ENCODE assay signal across 8 cellular contexts in genomic region chr17:77476920-77477805, GRCh38.
DNase-seq lines count a peak whose midpoint lies in the region; ATAC-seq, FAIRE-seq and TF ChIP-seq lines count a peak whose summit lies in the region.

No MANE protein-coding gene starts in this region.

- no peak overlapping the region for H2AFZ ChIP-seq in H1 (ENCODE audit: low read length)

- no peak overlapping the region; a peak in 1 of 7 replicates for H3K9ac ChIP-seq in H1 (replicated peaks in 1 of 4; ENCODE audit: extremely low read depth in 1 of 4, low read depth in 3 of 4, low read length in 3 of 4)
- H3K9ac ChIP-seq in muscle layer of colon (ENCODE audit: low read length) = peak overlapping the region; percentile 34

- intact Hi-C loops in aorta (cut with DNase I) = loop anchor here (5.0 kb wide), 2 partner anchors 45 to 50 kb away; no protein-coding TSS in a partner anchor

- H2BK120ac ChIP-seq in H1 (replicated peaks; ENCODE audit: low read depth, low read length) = no peak overlapping the region

- no peak overlapping the region for H4K91ac ChIP-seq in H1 (replicated peaks; ENCODE audit: insufficient read length, low read length)

- H3K4me2 ChIP-seq in H1 (ENCODE audit: insufficient read depth in 1 of 2, low read depth in 2 of 2, low read length in 2 of 2) = no peak overlapping the region

- H4K5ac ChIP-seq in H1 (ENCODE audit: insufficient read length, low read depth, low read length) = no peak overlapping the region

- POLR2A ChIA-PET in H1 (lab: Charles Lee; ENCODE audit: partially characterized antibody) = no interaction called here

- TF ChIP-seq RAD21 in H1 (IDR thresholded peaks at IDR 0.05 in 1 of 2, conservative IDR thresholded peaks at IDR 0.05 in 1 of 2; ENCODE audit: low read depth in 2 of 2, low read length in 2 of 2) = no peak

- H2BK5ac ChIP-seq in H1 (ENCODE audit: low read depth, low read length) = peak overlapping the region; percentile 85

- H3K4ac ChIP-seq in H1 (replicated peaks; ENCODE audit: insufficient read length, low read depth, low read length) = no peak overlapping the region

- H3K9me3 ChIP-seq in SJSA1 (replicated peaks) (no peaks in the 10 kb centered on the region), H1 (ENCODE audit: insufficient read depth in 2 of 2, low read depth in 1 of 2, low read length in 1 of 2) (no peaks in the 10 kb centered on the region), muscle layer of colon (ENCODE audit: low read length) (no peaks in the 10 kb centered on the region), aorta (ENCODE audit: control insufficient read depth, low read length) (no peaks in the 10 kb centered on the region)

- no peak overlapping the region for H3K56ac ChIP-seq in H1 (replicated peaks; ENCODE audit: insufficient read length, low read depth, low read length)

- no peak overlapping the region; the same call in 1 of the 2 replicates for H2AK5ac ChIP-seq in H1 (ENCODE audit: low read depth, low read length)

- H3K4me3 ChIP-seq in SJSA1 (no peak overlapping the region), H1 (ENCODE audit: extremely low read depth in 1 of 4, insufficient read depth in 2 of 4, low read depth in 3 of 4, low read length in 4 of 4) (no peak overlapping the region), muscle layer of colon (ENCODE audit: low read depth in 1 of 2, low read length in 2 of 2) (peak overlapping the region in 1 of 2 donors; percentile 39), aorta (ENCODE audit: low read length in 2 of 2) (no peak overlapping the region)

- H3K23ac ChIP-seq in H1 (ENCODE audit: insufficient read length) = no peak overlapping the region

- peaks cover 26% of the 10 kb centered on the region for H3K79me1 ChIP-seq in H1 (ENCODE audit: low read depth, low read length)

- H3K23me2 ChIP-seq in H1 (ENCODE audit: low read depth, low read length) = no peaks in the 10 kb centered on the region; the same call in 1 of the 2 replicates

- H3K79me2 ChIP-seq in H1 (ENCODE audit: control insufficient read depth in 1 of 2, insufficient read depth in 2 of 2, low read length in 2 of 2) = peaks cover 6 to 90% of the 10 kb centered on the region in 2 experiments

- peak; percentile 87 for ATAC-seq in aorta (ENCODE audit: low FRiP score)
- ATAC-seq in GM19351 (IDR thresholded peaks at IDR 0.05; ENCODE audit: unreplicated experiment) = no peak
- no peak for ATAC-seq in HG03025 (IDR thresholded peaks at IDR 0.05; ENCODE audit: low FRiP score, unreplicated experiment)

- no peak for FAIRE-seq in H1 (lab: Jason Lieb, UNC)

- H4K20me1 ChIP-seq in H1 (replicated peaks in 1 of 2; ENCODE audit: control insufficient read depth in 1 of 2, insufficient read depth in 2 of 2, low read length in 2 of 2) = peaks cover 8 to 11% of the 10 kb centered on the region in 2 experiments

- no peak for TF ChIP-seq EP300 in H1 (IDR thresholded peaks at IDR 0.05; ENCODE audit: borderline replicate concordance in 1 of 2, low read depth in 2 of 2, low read length in 2 of 2)

- peaks cover 5% of the 10 kb centered on the region for H3K36me3 ChIP-seq in SJSA1
- H3K36me3 ChIP-seq in H1 (ENCODE audit: control insufficient read depth in 2 of 4, insufficient read depth in 4 of 4, low read length in 3 of 4) = peaks cover 2 to 9% (median 3%) of the 10 kb centered on the region in 4 experiments; a peak in 4 of 8 replicates
- peaks cover 2% of the 10 kb centered on the region for H3K36me3 ChIP-seq in muscle layer of colon (ENCODE audit: insufficient read depth, low read length)
- H3K36me3 ChIP-seq in aorta (ENCODE audit: control insufficient read depth in 1 of 2, insufficient read depth in 2 of 2, low read length in 1 of 2) = no peaks in the 10 kb centered on the region

- WGBS in H1 (ENCODE audit: extremely low coverage in 1 of 2, insufficient coverage in 1 of 2, insufficient read length in 1 of 2, insufficient replicate concordance in 2 of 2, low coverage in 1 of 2, low lambda C conversion rate in 2 of 2, missing lambda C conversion rate in 1 of 2), 2 experiments = 81% methylated on average over 21 of the region's 22 CpGs; no CpG with 5 or more reads in 1 of the 2 experiments
- WGBS in aorta, 2 donors = 8% methylated on average over 22 of the region's 22 CpGs

- CTCF ChIA-PET in H1 (lab: Charles Lee; ENCODE audit: partially characterized antibody) = interaction anchor here (0.5 to 2.6 kb wide), 7 partner anchors 11 to 1350 kb away, joined by 3 to 17 read pairs (median 4); no protein-coding TSS in a partner anchor

- H3K4me1 ChIP-seq in SJSA1 (replicated peaks) (peaks cover 100% of the 10 kb centered on the region), H1 (replicated peaks in 1 of 4; ENCODE audit: control insufficient read depth in 3 of 4, insufficient read depth in 4 of 4, low read length in 3 of 4) (peaks cover 14 to 70% (median 45%) of the 10 kb centered on the region in 4 experiments), muscle layer of colon (ENCODE audit: insufficient read depth, low read length) (peaks cover 99% of the 10 kb centered on the region), aorta (ENCODE audit: control insufficient read depth in 1 of 2, insufficient read depth in 2 of 2, low read length in 2 of 2) (peaks cover 3 to 4% of the 10 kb centered on the region in 2 donors)

- H3K27ac ChIP-seq in SJSA1 (peak overlapping the region; percentile 14), H1 (ENCODE audit: low read depth, low read length) (peak overlapping the region; percentile 41; the same call in 1 of the 2 replicates), muscle layer of colon (ENCODE audit: low read depth, low read length) (peak overlapping the region; percentile 78), aorta (ENCODE audit: low read depth in 1 of 2, low read length in 2 of 2) (peak overlapping the region in 1 of 2 donors; percentile 55)

- H3K14ac ChIP-seq in H1 (ENCODE audit: insufficient read length) = no peak overlapping the region

- DNase-seq in GM04503 (ENCODE audit: low read depth) (peak; percentile 99), SJSA1 (ENCODE audit: low read depth in 1 of 2, low spot score in 2 of 2) (peak; percentile 90 to 92), H1 (ENCODE audit: low read depth in 1 of 2, low spot score in 2 of 2) (no peak), aorta (peak; percentile 89 to 92), NCI-H748 treated with DMSO at 0.1 percent for 48 hours (lab: John Stamatoyannopoulos, UW) (no peak)

- H3K27me3 ChIP-seq in SJSA1 (replicated peaks) (no peaks in the 10 kb centered on the region), H1 (replicated peaks in 1 of 4; ENCODE audit: control insufficient read depth in 3 of 4, extremely low read depth in 1 of 4, insufficient read depth in 3 of 4, low read length in 3 of 4) (no peaks in the 10 kb centered on the region), muscle layer of colon (ENCODE audit: control insufficient read depth in 1 of 2, insufficient read depth in 2 of 2, low read length in 2 of 2) (no peaks in the 10 kb centered on the region), aorta (ENCODE audit: control insufficient read depth in 1 of 2, insufficient read depth in 2 of 2, low read length in 1 of 2) (no peaks in the 10 kb centered on the region)

- no peak for TF ChIP-seq POLR2A in H1 (IDR thresholded peaks at IDR 0.05; ENCODE audit: control extremely low read depth in 1 of 2, low read depth in 2 of 2, low read length in 2 of 2)

- H2BK12ac ChIP-seq in H1 (ENCODE audit: low read depth, low read length) = no peak overlapping the region

- 0 out of 2 replicates have a peak overlapping the region, but pooled peaks have one; percentile 29 for H3K18ac ChIP-seq in H1 (ENCODE audit: extremely low read depth, low read length)

- peak overlapping the region; percentile 28 for H4K8ac ChIP-seq in H1 (ENCODE audit: extremely low read depth, insufficient read depth, low read length)

- TF ChIP-seq CTCF in H1 (IDR thresholded peaks at IDR 0.05; ENCODE audit: control extremely low read depth in 1 of 3, insufficient read depth in 1 of 3, low read depth in 1 of 3, low read length in 3 of 3) = no peak

- H2BK15ac ChIP-seq in H1 (ENCODE audit: low read length) = 0 out of 2 replicates have a peak overlapping the region, but pooled peaks have one; percentile 18

- no peak overlapping the region for H2BK20ac ChIP-seq in H1 (ENCODE audit: low read length)

TF ChIP-seq in H1, 55 proteins besides CTCF, POLR2A, EP300 and RAD21 (continues in another document):
- TF ChIP-seq CTBP2 (IDR thresholded peaks at IDR 0.05; ENCODE audit: borderline replicate concordance, insufficient read depth, insufficient read length, low read length) = no peak
- no peak for TF ChIP-seq TEAD4 (IDR thresholded peaks at IDR 0.05; ENCODE audit: low read depth, low read length)
- no peak for TF ChIP-seq RFX5 (IDR thresholded peaks at IDR 0.05; ENCODE audit: borderline replicate concordance, low read depth, low read length)
- no peak for TF ChIP-seq HDAC6 (IDR thresholded peaks at IDR 0.05; ENCODE audit: low read depth, low read length)
- TF ChIP-seq SIN3A (conservative IDR thresholded peaks at IDR 0.05 in 1 of 2, IDR thresholded peaks at IDR 0.05 in 1 of 2; ENCODE audit: low read depth in 1 of 2, low read length in 2 of 2) = no peak
- no peak for TF ChIP-seq NRF1 (IDR thresholded peaks at IDR 0.05; ENCODE audit: low read depth, low read length)
- TF ChIP-seq SIRT6 (IDR thresholded peaks at IDR 0.05; ENCODE audit: low read length) = no peak
- TF ChIP-seq SIX5 (IDR thresholded peaks at IDR 0.05; ENCODE audit: low read depth, low read length) = no peak
- TF ChIP-seq BACH1 (IDR thresholded peaks at IDR 0.05; ENCODE audit: low read length) = no peak
- no peak for TF ChIP-seq MAX (IDR thresholded peaks at IDR 0.05)
- TF ChIP-seq BRCA1 (IDR thresholded peaks at IDR 0.05; ENCODE audit: low read depth, low read length) = no peak
- TF ChIP-seq TBP (IDR thresholded peaks at IDR 0.05; ENCODE audit: low read depth, low read length) = no peak
- TF ChIP-seq PHF8 (conservative IDR thresholded peaks at IDR 0.05; ENCODE audit: low read depth, low read length) = no peak

Comparison
In these comparisons a context has a peak if more than half of its experiments do, and no peak if none do; other contexts are left out.
1. DNase-seq: peak in GM04503 (single experiment), SJSA1 (2 of 2) and aorta (2 of 2); none in H1 (0 of 2) and NCI-H748 treated with DMSO at 0.1 percent for 48 hours (single experiment).